8 cellular contexts compared by ENCODE assay signal in the genomic region with DNA sequence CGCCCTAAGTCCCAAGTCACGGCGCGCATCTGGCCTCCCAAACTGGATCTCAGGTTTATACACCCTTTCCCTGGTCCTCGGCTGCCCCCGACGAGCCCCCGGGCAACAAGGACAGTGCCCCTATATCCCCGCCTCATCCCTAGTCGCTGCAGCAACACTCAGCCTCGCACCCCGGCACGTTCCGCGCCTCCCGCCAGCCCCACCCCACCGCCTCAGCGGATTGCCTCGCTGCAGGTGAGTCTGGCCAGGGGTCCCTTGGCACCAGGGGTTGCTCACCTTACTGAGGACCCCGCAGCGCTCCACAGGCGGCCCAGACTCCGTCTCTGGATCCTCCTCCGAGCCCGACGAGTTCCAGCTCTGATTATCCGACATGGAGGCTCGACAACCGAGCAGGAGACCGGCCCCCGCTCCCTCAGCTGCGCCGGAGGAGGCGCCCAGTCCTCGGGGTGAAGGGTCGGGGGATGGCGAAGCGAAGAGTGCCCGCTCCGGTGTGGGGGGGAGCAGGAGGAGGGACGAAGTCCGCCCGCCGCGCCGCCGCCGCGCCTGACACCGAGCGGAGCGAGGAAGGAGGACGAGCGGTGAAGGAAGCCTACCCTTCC. TPM values are rescaled to one million over a fixed set of nuclear protein-coding genes. Genes with fewer than 3 reads are reported as not detected.
DNase-seq lines count a peak whose midpoint lies in the region; ATAC-seq and TF ChIP-seq lines count a peak whose summit lies in the region.

No MANE protein-coding gene starts in this region.

- H3K4me1 ChIP-seq in SJSA1 (replicated peaks), result peaks cover 15% of the 10 kb centered on the region
- H3K4me1 ChIP-seq in iPS DF 6.9 (ENCODE audit: control insufficient read depth, insufficient read depth, low read length), result no peaks in the 10 kb centered on the region
- H3K4me1 ChIP-seq in gastrocnemius medialis, result peaks cover 46 to 50% of the 10 kb centered on the region in 2 donors

- peak overlapping the region; percentile 49 for H3K27ac ChIP-seq in SJSA1
- no peak overlapping the region for H3K27ac ChIP-seq in iPS DF 6.9 (ENCODE audit: low read length)
- peak overlapping the region; percentile 92 to 99 (median 96) for H3K27ac ChIP-seq in gastrocnemius medialis

- in situ Hi-C loops in astrocyte of the cerebellum (cut with HindIII; ENCODE audit: low sequenced_read_pairs), result no loop called here
- in situ Hi-C loops in gastrocnemius medialis (cut with MboI; ENCODE audit: low sequenced_read_pairs in 4 of 4), result loop anchor here in 2 of 4 donors (25.0 kb wide), 1 partner anchor 174 kb away; a partner anchor contains a TSS

- intact Hi-C loops in gastrocnemius medialis (cut with DNase I; ENCODE audit: low total_unique reads), result loop anchor here (1.0 to 2.0 kb wide), 3 partner anchors 174 to 1946 kb away; a partner anchor contains a TSS

- H3K9me3 ChIP-seq in SJSA1 (replicated peaks) (no peaks in the 10 kb centered on the region), iPS DF 6.9 (ENCODE audit: control insufficient read depth, insufficient read depth, low read length) (no peaks in the 10 kb centered on the region), gastrocnemius medialis (no peaks in the 10 kb centered on the region)

- H3K27me3 ChIP-seq in SJSA1 (replicated peaks), result no peaks in the 10 kb centered on the region
- no peaks in the 10 kb centered on the region for H3K27me3 ChIP-seq in iPS DF 6.9 (ENCODE audit: control insufficient read depth, insufficient read depth, low read length)
- no peaks in the 10 kb centered on the region for H3K27me3 ChIP-seq in gastrocnemius medialis

- no peak for TF ChIP-seq POLR2A in gastrocnemius medialis (IDR thresholded peaks at IDR 0.05)

- H3K36me3 ChIP-seq in SJSA1, result peaks cover 10% of the 10 kb centered on the region
- H3K36me3 ChIP-seq in iPS DF 6.9 (ENCODE audit: control insufficient read depth, insufficient read depth, low read length), result no peaks in the 10 kb centered on the region
- H3K36me3 ChIP-seq in gastrocnemius medialis, result no peaks in the 10 kb centered on the region

- no CpG with 5 or more reads among the region's 54 CpGs for WGBS in iPS DF 6.9 (ENCODE audit: insufficient coverage, insufficient read length)

- DNase-seq in NOMO-1 treated with DMSO at 0.1 percent for 48 hours (lab: John Stamatoyannopoulos, UW; ENCODE audit: unreplicated experiment) (peak; percentile 66), NOMO-1 treated with dmso at 0.1 percent for 144 hours (lab: John Stamatoyannopoulos, UW; ENCODE audit: unreplicated experiment) (no peak), SJSA1 (ENCODE audit: low read depth in 1 of 2, low spot score in 2 of 2) (no peak), astrocyte of the cerebellum (ENCODE audit: low read depth) (no peak), iPS DF 6.9 (ENCODE audit: low read depth, low spot score) (no peak), gastrocnemius medialis (peak in 1 of 2 donors; percentile 20), NCI-H1930 (lab: John Stamatoyannopoulos, UW) (no peak)

- no peak for TF ChIP-seq CTCF in astrocyte of the cerebellum (IDR thresholded peaks at IDR 0.05; ENCODE audit: low read depth, low read length, missing control alignments)
- peak in 1 of 5 experiments; percentile 11 for TF ChIP-seq CTCF in gastrocnemius medialis (IDR thresholded peaks at IDR 0.05 in 4 of 5, conservative IDR thresholded peaks at IDR 0.05 in 1 of 5)

- peak overlapping the region; percentile 76 for H3K4me3 ChIP-seq in SJSA1
- peak overlapping the region; percentile 78 for H3K4me3 ChIP-seq in astrocyte of the cerebellum (ENCODE audit: low read depth, low read length)
- H3K4me3 ChIP-seq in iPS DF 6.9 (ENCODE audit: low read length), result peak overlapping the region; percentile 82
- peak overlapping the region; percentile 87 to 97 (median 94) for H3K4me3 ChIP-seq in gastrocnemius medialis

- ATAC-seq in HG03060 (IDR thresholded peaks at IDR 0.05; ENCODE audit: low read depth, unreplicated experiment) (peak; percentile 11), gastrocnemius medialis (peak; percentile 49)

RNA-seq across cellular contexts. Expression of a gene that starts 0.5 kb away (rescaled TPM):
- 16.1 and 16.7 TPM in 2 replicates for total RNA-seq in SJSA1 (2014; rRNA removed; shearing (Covaris generic))
- total RNA-seq in gastrocnemius medialis, result 10 to 100 TPM; 30.8 to 50.6 (median 41.9) TPM

RNA-seq across cellular contexts. Expression of a gene that starts 0.8 kb away (rescaled TPM):
- total RNA-seq in SJSA1 (2014; rRNA removed; shearing (Covaris generic)), result 30.5 and 34.8 TPM in 2 replicates
- total RNA-seq in gastrocnemius medialis, result 10 to 100 TPM; 23.9 to 35.8 (median 27.8) TPM
